Comparison of ENCODE assay signal across 29 cellular contexts in genomic region chr6:170035104-170035503, GRCh38.
"Had no signal": no experiment of that assay in that cellular context is flagged by ENCODE, and none has a peak within 500 bp of the region (broad histone marks: within the 10 kb centered on the region; RNA-seq: fewer than 3 reads in every experiment).

No MANE protein-coding gene starts in this region.

- H3K27me3 ChIP-seq: ascending aorta had no signal

- DNase-seq: activated CD4-positive, alpha-beta memory T cell treated with anti-CD3 and anti-CD28 coated beads, Interleukin-2, amount 10 ng/mL, durations not matched to agents 7 days and 5 days; activated CD4-positive, alpha-beta T cell treated with anti-CD3 and anti-CD28 coated beads for 4 hours; activated CD4-positive, alpha-beta T cell treated with anti-CD3 and anti-CD28 coated beads, Interleukin-2, amount 10 ng/mL, durations not matched to agents 24 days and 14 days; activated CD4-positive, alpha-beta T cell treated with anti-CD3 and anti-CD28 coated beads, Interleukin-2, amount 50 U/mL, for 48 hours; activated CD8-positive, alpha-beta memory T cell treated with anti-CD3 and anti-CD28 coated beads for 24 hours; activated CD8-positive, alpha-beta memory T cell treated with anti-CD3 and anti-CD28 coated beads, Interleukin-2, amount 10 ng/mL, durations not matched to agents 7 days and 5 days; activated CD8-positive, alpha-beta memory T cell treated with anti-CD3 and anti-CD28 coated beads, Interleukin-2, amount 50 U/mL, for 48 hours; activated CD8-positive, alpha-beta T cell treated with anti-CD3 and anti-CD28 coated beads, Interleukin-2, amount 10 ng/mL, durations not matched to agents 7 days and 5 days; activated effector memory CD4-positive, alpha-beta T cell treated with Interleukin-2 at 50 U/mL for 16 hours; activated gamma-delta T cell; activated naive CD4-positive, alpha-beta T cell treated with anti-CD3 and anti-CD28 coated beads, Interleukin-2, amount 10 ng/mL, durations not matched to agents 7 days and 5 days; activated naive CD4-positive, alpha-beta T cell treated with Interleukin-2 at 50 U/mL for 16 hours; activated naive CD8-positive, alpha-beta T cell treated with anti-CD3 and anti-CD28 coated beads, Interleukin-2, amount 50 U/mL, for 24 hours; activated T-cell treated with anti-CD3 and anti-CD28 coated beads, Interleukin-2, amount 50 U/mL, for 24 hours; activated T-cell treated with anti-CD3 and anti-CD28 coated beads, Interleukin-2, amount 50 U/mL, for 48 hours; central memory CD4-positive, alpha-beta T cell; T-helper 1 cell; T-helper 2 cell; T-helper 9 cell had no signal

- H3K36me3 ChIP-seq: ascending aorta had no signal

- FAIRE-seq: TTC549 had no signal

- H3K9me3 Mint-ChIP-seq: activated T-helper 2 cell treated with anti-CD3 and anti-CD28 coated beads, Interferon-gamma antibody, Interleukin-2, Interleukin-4, amounts not matched to agents 10 μg/mL and 5 μg/mL and 100 μg/mL, durations not matched to agents 14 hours and 24 hours and 36 hours had no signal

- H3K27ac Mint-ChIP-seq: activated B cell treated with CpG ODN at 0.5 μM for 24 hours; activated CD4-positive, alpha-beta memory T cell treated with anti-CD3 and anti-CD28 coated beads, Interleukin-2, amount 10 ng/mL, durations not matched to agents 7 days and 5 days; activated CD4-positive, alpha-beta T cell treated with anti-CD3 and anti-CD28 coated beads, Interleukin-2, amount 10 ng/mL, durations not matched to agents 24 days and 14 days; activated CD8-positive, alpha-beta memory T cell treated with anti-CD3 and anti-CD28 coated beads, Interleukin-2, amount 10 ng/mL, durations not matched to agents 7 days and 5 days; activated CD8-positive, alpha-beta T cell treated with anti-CD3 and anti-CD28 coated beads, Interleukin-2, amount 10 ng/mL, durations not matched to agents 7 days and 5 days; activated naive CD4-positive, alpha-beta T cell treated with anti-CD3 and anti-CD28 coated beads, Interleukin-2, amount 10 ng/mL, durations not matched to agents 7 days and 5 days; activated naive CD4-positive, alpha-beta T cell treated with anti-CD3 and anti-CD28 coated beads, Interleukin-2, amount 50 U/mL, for 24 hours; activated naive CD8-positive, alpha-beta T cell; activated naive CD8-positive, alpha-beta T cell treated with anti-CD3 and anti-CD28 coated beads, Interleukin-2, amount 10 ng/mL, durations not matched to agents 7 days and 5 days; activated naive CD8-positive, alpha-beta T cell treated with anti-CD3 and anti-CD28 coated beads, Interleukin-2, amount 50 U/mL, for 24 hours; activated T-cell treated with anti-CD3 and anti-CD28 coated beads, Interleukin-2, amount 50 U/mL, for 24 hours; activated T-helper 2 cell treated with anti-CD3 and anti-CD28 coated beads, Interferon-gamma antibody, Interleukin-2, Interleukin-4, amounts not matched to agents 10 μg/mL and 5 μg/mL and 100 μg/mL, durations not matched to agents 14 hours and 24 hours and 36 hours; T-helper 1 cell treated with Interleukin-12 subunit alpha and Interleukin-12 subunit beta and Interleukin-4 antibody, amounts not matched to agents 30 μg/mL and 1 μg/mL, for 36 hours; T-helper 2 cell treated with Interferon-gamma antibody and Interleukin-4, amounts not matched to agents 5 μg/mL and 100 μg/mL, for 36 hours had no signal

- H3K9me3 ChIP-seq: ascending aorta had no signal

- H3K36me3 Mint-ChIP-seq: activated naive CD4-positive, alpha-beta T cell treated with anti-CD3 and anti-CD28 coated beads, Interleukin-2, amount 10 ng/mL, durations not matched to agents 7 days and 5 days; brain had no signal

- H3K4me3 Mint-ChIP-seq: activated B cell treated with CpG ODN at 0.5 μM for 24 hours; activated CD4-positive, alpha-beta memory T cell treated with anti-CD3 and anti-CD28 coated beads, Interleukin-2, amount 10 ng/mL, durations not matched to agents 7 days and 5 days; activated CD4-positive, alpha-beta T cell treated with anti-CD3 and anti-CD28 coated beads, Interleukin-2, amount 10 ng/mL, durations not matched to agents 24 days and 14 days; activated CD8-positive, alpha-beta memory T cell treated with anti-CD3 and anti-CD28 coated beads, Interleukin-2, amount 10 ng/mL, durations not matched to agents 7 days and 5 days; activated CD8-positive, alpha-beta T cell treated with anti-CD3 and anti-CD28 coated beads, Interleukin-2, amount 10 ng/mL, durations not matched to agents 7 days and 5 days; activated naive CD4-positive, alpha-beta T cell treated with anti-CD3 and anti-CD28 coated beads, Interleukin-2, amount 10 ng/mL, durations not matched to agents 7 days and 5 days; activated naive CD4-positive, alpha-beta T cell treated with anti-CD3 and anti-CD28 coated beads, Interleukin-2, amount 50 U/mL, for 24 hours; activated naive CD8-positive, alpha-beta T cell; activated naive CD8-positive, alpha-beta T cell treated with anti-CD3 and anti-CD28 coated beads, Interleukin-2, amount 10 ng/mL, durations not matched to agents 7 days and 5 days; activated naive CD8-positive, alpha-beta T cell treated with anti-CD3 and anti-CD28 coated beads, Interleukin-2, amount 50 U/mL, for 24 hours; activated T-cell treated with anti-CD3 and anti-CD28 coated beads, Interleukin-2, amount 50 U/mL, for 24 hours; brain; T-helper 1 cell treated with Interleukin-12 subunit alpha and Interleukin-12 subunit beta and Interleukin-4 antibody, amounts not matched to agents 30 μg/mL and 1 μg/mL, for 36 hours; T-helper 2 cell treated with Interferon-gamma antibody and Interleukin-4, amounts not matched to agents 5 μg/mL and 100 μg/mL, for 36 hours had no signal

- H3K4me1 Mint-ChIP-seq: activated B cell treated with CpG ODN at 0.5 μM for 24 hours; activated CD4-positive, alpha-beta memory T cell treated with anti-CD3 and anti-CD28 coated beads, Interleukin-2, amount 10 ng/mL, durations not matched to agents 7 days and 5 days; activated CD4-positive, alpha-beta T cell treated with anti-CD3 and anti-CD28 coated beads, Interleukin-2, amount 10 ng/mL, durations not matched to agents 24 days and 14 days; activated CD8-positive, alpha-beta memory T cell treated with anti-CD3 and anti-CD28 coated beads, Interleukin-2, amount 10 ng/mL, durations not matched to agents 7 days and 5 days; activated naive CD4-positive, alpha-beta T cell treated with anti-CD3 and anti-CD28 coated beads, Interleukin-2, amount 10 ng/mL, durations not matched to agents 7 days and 5 days; activated naive CD4-positive, alpha-beta T cell treated with anti-CD3 and anti-CD28 coated beads, Interleukin-2, amount 50 U/mL, for 24 hours; activated naive CD8-positive, alpha-beta T cell treated with anti-CD3 and anti-CD28 coated beads, Interleukin-2, amount 10 ng/mL, durations not matched to agents 7 days and 5 days; activated naive CD8-positive, alpha-beta T cell treated with anti-CD3 and anti-CD28 coated beads, Interleukin-2, amount 50 U/mL, for 24 hours had no signal

- H3K27me3 Mint-ChIP-seq: activated CD4-positive, alpha-beta memory T cell treated with anti-CD3 and anti-CD28 coated beads, Interleukin-2, amount 10 ng/mL, durations not matched to agents 7 days and 5 days; activated CD8-positive, alpha-beta memory T cell treated with anti-CD3 and anti-CD28 coated beads, Interleukin-2, amount 10 ng/mL, durations not matched to agents 7 days and 5 days; activated naive CD4-positive, alpha-beta T cell treated with anti-CD3 and anti-CD28 coated beads, Interleukin-2, amount 50 U/mL, for 24 hours; activated naive CD8-positive, alpha-beta T cell; activated naive CD8-positive, alpha-beta T cell treated with anti-CD3 and anti-CD28 coated beads, Interleukin-2, amount 10 ng/mL, durations not matched to agents 7 days and 5 days had no signal

- H3K27ac ChIP-seq: ascending aorta had no signal

- H3K4me3 ChIP-seq: ascending aorta had no signal
